ENCODE assay signal across 8 cellular contexts in the genomic region with DNA sequence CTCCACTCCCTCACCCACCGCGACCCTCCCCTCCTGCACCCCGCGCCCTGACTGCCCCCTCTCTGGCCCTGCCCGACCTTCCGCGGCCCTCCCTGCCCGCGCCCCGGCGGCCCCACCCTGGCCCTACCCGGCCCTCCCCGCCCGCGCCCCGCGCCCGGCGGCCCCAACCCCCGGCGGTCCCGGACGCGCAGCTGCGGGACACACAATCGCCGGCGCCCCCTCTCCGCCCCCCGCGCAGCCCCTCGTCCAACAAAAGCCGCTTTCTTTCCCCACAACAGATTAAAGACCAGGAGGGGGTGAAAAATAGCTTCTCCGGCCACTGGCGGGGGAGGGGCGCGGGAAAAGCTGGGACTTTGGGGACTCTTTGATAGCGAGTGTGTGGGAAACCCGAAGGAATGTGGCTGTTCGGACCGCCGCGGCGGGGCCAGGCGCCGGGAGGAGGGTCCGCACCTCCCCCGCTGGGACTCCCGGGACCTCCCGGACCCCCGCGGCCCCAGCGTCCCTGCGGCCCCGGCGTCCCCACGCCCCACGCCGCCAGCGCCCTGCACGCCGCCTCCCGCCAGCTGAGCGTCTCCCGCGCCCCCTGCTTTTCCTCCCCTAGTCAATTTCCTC. TPM values are rescaled to one million over a fixed set of nuclear protein-coding genes. Genes with fewer than 3 reads are reported as not detected.
DNase-seq lines count a peak whose midpoint lies in the region; TF ChIP-seq lines count a peak whose summit lies in the region.

No MANE protein-coding gene starts in this region.

- DNase-seq in M059J (ENCODE audit: low read depth) (peak; percentile 34), endothelial cell (ENCODE audit: low spot score) (peak; percentile 48), myocyte (ENCODE audit: low read depth) (peak; percentile 20), HUDEP-2 (lab: John Stamatoyannopoulos, UW; ENCODE audit: unreplicated experiment in 76 of 76) (no peak), NAMALWA (ENCODE audit: low spot score) (no peak)
- DNase-seq in stimulated activated CD4-positive, alpha-beta T cell treated with anti-CD3 and anti-CD28 coated beads, Interleukin-2, amount 100 ng/mL, for 48 hours, result no peak
- DNase-seq in effector CD8-positive, alpha-beta T cell (lab: John Stamatoyannopoulos, UW), result no peak

- H3K4me3 Mint-ChIP-seq in endothelial cell (ENCODE audit: unreplicated experiment), result peak overlapping the region; percentile 88

- peak overlapping the region; percentile 98 for H3K27ac Mint-ChIP-seq in endothelial cell (ENCODE audit: unreplicated experiment)

- peak overlapping the region; percentile 90 for H2AFZ ChIP-seq in ACC112 (ENCODE audit: low read length, unreplicated experiment)

- H3K36me3 Mint-ChIP-seq in endothelial cell (ENCODE audit: low read depth, unreplicated experiment), result no peaks in the 10 kb centered on the region

- H3K79me2 ChIP-seq in ACC112 (ENCODE audit: control insufficient read depth, insufficient read depth, low read length, unreplicated experiment), result no peaks in the 10 kb centered on the region

- no peaks in the 10 kb centered on the region for H3K9me3 Mint-ChIP-seq in endothelial cell (ENCODE audit: unreplicated experiment)

- H3K27ac ChIP-seq in ACC112 (ENCODE audit: low read depth, low read length), result peak overlapping the region; percentile 20; the same call in 1 of the 2 replicates

- peaks cover 14% of the 10 kb centered on the region for H3K27me3 Mint-ChIP-seq in endothelial cell (ENCODE audit: unreplicated experiment)

- H3K4me3 ChIP-seq in ACC112 (ENCODE audit: low read depth, low read length), result peak overlapping the region; percentile 78

- no peak for TF ChIP-seq CTCF in endothelial cell (IDR thresholded peaks at IDR 0.05; ENCODE audit: unreplicated experiment)

- H3K4me1 ChIP-seq in ACC112 (ENCODE audit: control insufficient read depth, insufficient read depth, low read length, unreplicated experiment), result peaks cover 13% of the 10 kb centered on the region

- H3K4me1 Mint-ChIP-seq in endothelial cell (ENCODE audit: unreplicated experiment), result peaks cover 31% of the 10 kb centered on the region

- no peaks in the 10 kb centered on the region for H3K36me3 ChIP-seq in ACC112 (ENCODE audit: insufficient read depth, low read length)

- no peaks in the 10 kb centered on the region for H3K27me3 ChIP-seq in ACC112 (ENCODE audit: insufficient read depth, low read length)

RNA-seq across cellular contexts. Expression of a gene that starts 8.8 kb away (rescaled TPM):
- 909 and 1,078 TPM in 2 replicates for total RNA-seq in M059J (2014; rRNA removed; shearing (Covaris generic))
- 240 TPM for total RNA-seq in endothelial cell (ENCODE audit: unreplicated experiment)
- total RNA-seq in myocyte, result 13.5 and 21.1 TPM in 2 replicates
- 43.6 TPM for polyA plus RNA-seq in myocyte (2012)

RNA-seq across cellular contexts. Expression of a gene that starts 37.1 kb away (rescaled TPM):
- total RNA-seq in M059J (2014; rRNA removed; shearing (Covaris generic)), result 2.8 and 3.6 TPM in 2 replicates
- total RNA-seq in endothelial cell (ENCODE audit: unreplicated experiment) (0.69 TPM), myocyte (0.13 and 0.16 TPM in 2 replicates)
- 0.03 TPM for polyA plus RNA-seq in myocyte (2012)

Comparison
In these comparisons a context has a peak if more than half of its experiments do, and no peak if none do; other contexts are left out.
1. DNase-seq: peak in M059J (single experiment), endothelial cell (single experiment) and myocyte (single experiment); none in stimulated activated CD4-positive, alpha-beta T cell treated with anti-CD3 and anti-CD28 coated beads, Interleukin-2, amount 100 ng/mL, for 48 hours (0 of 2), HUDEP-2 (0 of 76), NAMALWA (single experiment) and effector CD8-positive, alpha-beta T cell (single experiment).
2. RNA of a gene that starts 8.8 kb away (total RNA-seq): 909 to 1,078 TPM in M059J and 240 TPM in endothelial cell (single experiment); 13.5 to 21.1 TPM in myocyte; every median in the first group is over 10 times any median in the second.